Comparison of ENCODE assay signal across 8 cellular contexts in genomic region chr10:11165591-11166543, GRCh38.
DNase-seq lines count a peak whose midpoint lies in the region; ATAC-seq and TF ChIP-seq lines count a peak whose summit lies in the region.

No MANE protein-coding gene starts in this region.

- H3K27ac ChIP-seq in BLaER1 = peak overlapping the region; percentile 93
- H3K27ac ChIP-seq in breast epithelium = peak overlapping the region; percentile 75 to 87

- peaks cover 16% of the 10 kb centered on the region for H3K36me3 Mint-ChIP-seq in T-helper 2 cell treated with Interferon-gamma antibody and Interleukin-4, amounts not matched to agents 5 μg/mL and 100 μg/mL, for 36 hours (ENCODE audit: low read depth)

- peaks cover 38% of the 10 kb centered on the region for H3K4me1 Mint-ChIP-seq in T-helper 2 cell treated with Interferon-gamma antibody and Interleukin-4, amounts not matched to agents 5 μg/mL and 100 μg/mL, for 36 hours (ENCODE audit: low read depth)

- H3K9me3 Mint-ChIP-seq in T-helper 2 cell treated with Interferon-gamma antibody and Interleukin-4, amounts not matched to agents 5 μg/mL and 100 μg/mL, for 36 hours = peaks cover 10% of the 10 kb centered on the region

- peak overlapping the region; percentile 93 for H3K4me3 ChIP-seq in BLaER1
- H3K4me3 ChIP-seq in breast epithelium = peak overlapping the region; percentile 64 to 82 (median 77)

- intact Hi-C loops in breast epithelium (cut with DNase I; ENCODE audit: low total_unique reads) = no loop called here

- peak in 2 of 3 donors; percentile 30 to 38 for TF ChIP-seq CTCF in breast epithelium (IDR thresholded peaks at IDR 0.05)

- ATAC-seq in GM19372 (IDR thresholded peaks at IDR 0.05; ENCODE audit: low read depth, unreplicated experiment) (peak; percentile 48), HG03439 (IDR thresholded peaks at IDR 0.05; ENCODE audit: unreplicated experiment) (peak; percentile 50)

- TF ChIP-seq POLR2A in breast epithelium (IDR thresholded peaks at IDR 0.05) = no peak

- H3K27me3 Mint-ChIP-seq in T-helper 2 cell treated with Interferon-gamma antibody and Interleukin-4, amounts not matched to agents 5 μg/mL and 100 μg/mL, for 36 hours (ENCODE audit: low read depth) = no peaks in the 10 kb centered on the region

- H3K9me3 ChIP-seq in BLaER1 (peaks cover 13% of the 10 kb centered on the region), breast epithelium (no peaks in the 10 kb centered on the region)

- H3K4me3 Mint-ChIP-seq in T-helper 2 cell treated with Interferon-gamma antibody and Interleukin-4, amounts not matched to agents 5 μg/mL and 100 μg/mL, for 36 hours = no peak overlapping the region

- peaks cover 68% of the 10 kb centered on the region for H3K4me1 ChIP-seq in BLaER1
- no peaks in the 10 kb centered on the region for H3K4me1 ChIP-seq in breast epithelium

- peaks cover 25% of the 10 kb centered on the region; the same call in 1 of the 2 replicates for H3K36me3 ChIP-seq in BLaER1
- H3K36me3 ChIP-seq in breast epithelium = no peaks in the 10 kb centered on the region

- peaks cover 22% of the 10 kb centered on the region for H4K20me1 ChIP-seq in BLaER1

- H3K27me3 ChIP-seq in BLaER1 (no peaks in the 10 kb centered on the region), breast epithelium (peaks cover 0 to 11% of the 10 kb centered on the region in 2 donors)

- H3K9ac ChIP-seq in BLaER1 = peak overlapping the region; percentile 93

- H3K4me2 ChIP-seq in BLaER1 = peak overlapping the region; percentile 89

- H3K27ac Mint-ChIP-seq in T-helper 2 cell treated with Interferon-gamma antibody and Interleukin-4, amounts not matched to agents 5 μg/mL and 100 μg/mL, for 36 hours = peak overlapping the region; percentile 99

- DNase-seq in T-helper 2 cell treated with Interferon-gamma antibody and Interleukin-4, amounts not matched to agents 5 μg/mL and 100 μg/mL, for 36 hours (ENCODE audit: low spot score) = peak; percentile 74
- DNase-seq in breast epithelium (ENCODE audit: low spot score in 2 of 2) (no peak), left kidney (ENCODE audit: low read depth, low spot score) (peak; percentile 77), NCI-H82 (lab: John Stamatoyannopoulos, UW) (no peak)
- peak; percentile 32 for DNase-seq in stimulated activated CD8-positive, alpha-beta memory T cell treated with anti-CD3 and anti-CD28 coated beads, Interleukin-12 subunit alpha, Interleukin-12 subunit beta, amount 100 ng/mL, for 4 hours (ENCODE audit: low read depth)

Comparison
In these comparisons a context has a peak if more than half of its experiments do, and no peak if none do; other contexts are left out.
1. DNase-seq: peak in T-helper 2 cell treated with Interferon-gamma antibody and Interleukin-4, amounts not matched to agents 5 μg/mL and 100 μg/mL, for 36 hours (single experiment), left kidney (single experiment) and stimulated activated CD8-positive, alpha-beta memory T cell treated with anti-CD3 and anti-CD28 coated beads, Interleukin-12 subunit alpha, Interleukin-12 subunit beta, amount 100 ng/mL, for 4 hours (single experiment); none in breast epithelium (0 of 2) and NCI-H82 (single experiment).